9 cellular contexts compared by ENCODE assay signal in the genomic region with DNA sequence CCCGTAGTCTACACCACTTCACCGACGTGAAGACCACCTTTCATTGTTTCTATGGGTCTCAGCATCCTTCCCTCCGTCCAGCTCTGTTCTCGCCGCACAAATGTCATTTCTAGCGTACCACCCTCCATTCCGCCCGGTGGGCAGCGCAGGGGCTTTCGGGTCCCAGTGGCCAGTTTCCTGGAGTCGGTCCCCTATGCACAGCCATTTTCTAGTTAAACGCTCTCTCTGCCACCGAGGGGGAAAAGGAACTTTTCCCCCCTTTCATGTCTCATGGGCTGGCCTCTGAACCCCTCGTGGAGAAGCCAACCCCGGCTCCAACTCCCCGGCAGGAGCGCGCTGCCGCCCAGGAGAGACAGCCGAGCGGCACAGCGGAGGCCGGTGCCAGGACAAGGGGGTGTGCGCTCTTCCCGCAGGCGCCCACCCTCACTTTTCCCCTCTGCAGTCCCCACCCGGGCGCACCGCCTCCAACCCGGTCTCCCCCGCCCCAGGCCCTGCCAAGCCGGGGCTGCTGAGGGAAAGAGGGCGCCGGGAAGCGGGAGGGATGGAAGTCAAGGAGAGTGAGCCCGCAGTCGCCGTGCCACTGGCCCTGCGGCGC. TPM values are rescaled to one million over a fixed set of nuclear protein-coding genes. Genes with fewer than 3 reads are reported as not detected.
DNase-seq lines count a peak whose midpoint lies in the region; ATAC-seq, FAIRE-seq and TF ChIP-seq lines count a peak whose summit lies in the region.
"Had no signal": no experiment of that assay in that cellular context is flagged by ENCODE, and none has a peak within 500 bp of the region (broad histone marks: within the 10 kb centered on the region; RNA-seq: fewer than 3 reads in every experiment).

No MANE protein-coding gene starts in this region.

- DNase-seq in T-helper 1 cell (no peak), SK-N-MC (ENCODE audit: low read depth, low spot score) (no peak), fibroblast of mammary gland (ENCODE audit: low read depth) (no peak), osteocyte (ENCODE audit: extremely low spot score, unreplicated experiment) (no peak), H54 (ENCODE audit: insufficient read length, low spot score) (no peak), DMS153 treated with DMSO at 0.1 percent for 48 hours (lab: John Stamatoyannopoulos, UW; ENCODE audit: unreplicated experiment) (no peak)

- H3K4me1 Mint-ChIP-seq in T-helper 1 cell treated with Interleukin-12 subunit alpha and Interleukin-12 subunit beta and Interleukin-4 antibody, amounts not matched to agents 30 μg/mL and 1 μg/mL, for 36 hours (ENCODE audit: low read depth) = peaks cover 21% of the 10 kb centered on the region
- H3K4me1 Mint-ChIP-seq in osteocyte (ENCODE audit: unreplicated experiment) = peaks cover 46% of the 10 kb centered on the region

- H3K9ac ChIP-seq in SK-N-MC (ENCODE audit: insufficient read length) = peak overlapping the region; percentile 71

- H3K9me3 ChIP-seq in SK-N-MC (ENCODE audit: low read depth, low read length) = no peaks in the 10 kb centered on the region

- no peaks in the 10 kb centered on the region for H3K36me3 ChIP-seq in SK-N-MC (ENCODE audit: insufficient read depth, low read length)

- peaks cover 58% of the 10 kb centered on the region for H3K27me3 Mint-ChIP-seq in T-helper 1 cell treated with Interleukin-12 subunit alpha and Interleukin-12 subunit beta and Interleukin-4 antibody, amounts not matched to agents 30 μg/mL and 1 μg/mL, for 36 hours (ENCODE audit: low read depth)
- H3K27me3 Mint-ChIP-seq in osteocyte (ENCODE audit: unreplicated experiment) = no peaks in the 10 kb centered on the region

- no peaks in the 10 kb centered on the region for H3K9me3 Mint-ChIP-seq in T-helper 1 cell treated with Interleukin-12 subunit alpha and Interleukin-12 subunit beta and Interleukin-4 antibody, amounts not matched to agents 30 μg/mL and 1 μg/mL, for 36 hours
- no peaks in the 10 kb centered on the region for H3K9me3 Mint-ChIP-seq in osteocyte (ENCODE audit: unreplicated experiment)

- peak overlapping the region; percentile 9 for H3K27ac Mint-ChIP-seq in T-helper 1 cell treated with Interleukin-12 subunit alpha and Interleukin-12 subunit beta and Interleukin-4 antibody, amounts not matched to agents 30 μg/mL and 1 μg/mL, for 36 hours
- H3K27ac Mint-ChIP-seq in osteocyte (ENCODE audit: unreplicated experiment) = peak overlapping the region; percentile 74

- no peak for FAIRE-seq in H54 (lab: Jason Lieb, UNC)
- FAIRE-seq: colon had no signal

- H3K4me3 Mint-ChIP-seq in T-helper 1 cell treated with Interleukin-12 subunit alpha and Interleukin-12 subunit beta and Interleukin-4 antibody, amounts not matched to agents 30 μg/mL and 1 μg/mL, for 36 hours = peak overlapping the region; percentile 78
- H3K4me3 Mint-ChIP-seq in osteocyte (ENCODE audit: unreplicated experiment) = peak overlapping the region; percentile 89

- H3K27ac ChIP-seq in SK-N-MC = no peak overlapping the region

- no peak for TF ChIP-seq CTCF in fibroblast of mammary gland (conservative IDR thresholded peaks at IDR 0.05; ENCODE audit: control insufficient read depth, insufficient read depth, low read depth, low read length)
- no peak for TF ChIP-seq CTCF in osteocyte (IDR thresholded peaks at IDR 0.05)

- H3K4me3 ChIP-seq in SK-N-MC (peak overlapping the region; percentile 84), fibroblast of mammary gland (ENCODE audit: control insufficient read depth, low read depth, low read length) (peak overlapping the region; percentile 95)

- peak; percentile 8 for ATAC-seq in HG02852 (IDR thresholded peaks at IDR 0.05; ENCODE audit: unreplicated experiment)

- H3K36me3 Mint-ChIP-seq in T-helper 1 cell treated with Interleukin-12 subunit alpha and Interleukin-12 subunit beta and Interleukin-4 antibody, amounts not matched to agents 30 μg/mL and 1 μg/mL, for 36 hours (ENCODE audit: low read depth) = no peaks in the 10 kb centered on the region
- H3K36me3 Mint-ChIP-seq in osteocyte (ENCODE audit: unreplicated experiment) = peaks cover 3% of the 10 kb centered on the region

- no peak for TF ChIP-seq POLR2A in H54 (IDR thresholded peaks at IDR 0.05; ENCODE audit: low read depth, low read length)

RNA-seq across cellular contexts. Expression of gene APBB2, which starts 0.7 kb away (rescaled TPM):
- total RNA-seq in osteocyte = 56.2 and 62.0 TPM in 2 replicates

RNA-seq across cellular contexts. Expression of gene UCHL1, which starts 43.1 kb away (rescaled TPM):
- 167 and 168 TPM in 2 replicates for total RNA-seq in osteocyte
